17 cellular contexts compared by ENCODE assay signal in the genomic region with DNA sequence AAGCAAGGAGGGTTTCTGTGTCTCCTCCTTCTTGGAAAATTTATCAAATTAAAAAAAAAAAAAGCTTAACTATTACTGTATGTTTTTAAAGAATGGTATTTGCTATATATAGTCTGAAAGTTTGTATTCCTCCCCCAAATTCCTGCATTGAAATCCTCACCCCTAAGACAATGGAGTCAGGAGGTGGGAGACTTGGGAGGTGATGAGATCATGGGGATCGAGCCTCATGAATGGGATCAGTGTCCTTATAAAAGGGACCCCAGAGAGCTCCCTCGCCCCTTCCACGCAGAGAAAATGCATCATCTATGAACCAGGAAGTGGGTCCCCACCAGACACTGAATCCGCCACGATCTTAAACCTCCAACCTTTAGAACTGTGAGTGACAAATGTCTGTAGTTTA. TPM values are rescaled to one million over a fixed set of nuclear protein-coding genes. Genes with fewer than 3 reads are reported as not detected.
DNase-seq lines count a peak whose midpoint lies in the region; ATAC-seq, FAIRE-seq and TF ChIP-seq lines count a peak whose summit lies in the region.
"Had no signal": no experiment of that assay in that cellular context is flagged by ENCODE, and none has a peak within 500 bp of the region (broad histone marks: within the 10 kb centered on the region; RNA-seq: fewer than 3 reads in every experiment).

No MANE protein-coding gene starts in this region.

- H3K4me2 ChIP-seq in K562 (ENCODE audit: insufficient read depth, low read length), result no peak overlapping the region

- TF ChIP-seq CTCF in K562 (IDR thresholded peaks at IDR 0.05 in 2 of 3, conservative IDR thresholded peaks at IDR 0.05 in 1 of 3; ENCODE audit: insufficient read depth in 2 of 3, low read depth in 1 of 3, low read length in 3 of 3) (no peak), foreskin fibroblast (IDR thresholded peaks at IDR 0.05; ENCODE audit: low read depth, low read length) (no peak)
- no peak for TF ChIP-seq CTCF in CD4-positive, alpha-beta T cell (IDR thresholded peaks at IDR 0.05)

- peaks cover 26% of the 10 kb centered on the region for H3K4me1 Mint-ChIP-seq in stimulated activated memory B cell treated with anti-CD40 and anti-IgM and Interleukin-4, amounts not matched to agents 10 μg/mL and 1 μg/mL and 100 μg/mL, for 72 hours
- H3K4me1 Mint-ChIP-seq in T-helper 2 cell treated with Interferon-gamma antibody and Interleukin-4, amounts not matched to agents 5 μg/mL and 100 μg/mL, for 36 hours (ENCODE audit: low read depth), result no peaks in the 10 kb centered on the region
- no peaks in the 10 kb centered on the region for H3K4me1 Mint-ChIP-seq in CD4-positive, alpha-beta T cell (ENCODE audit: low read depth)

- H4K20me1 ChIP-seq in K562 (replicated peaks; ENCODE audit: control insufficient read depth, insufficient read depth, low read length), result no peaks in the 10 kb centered on the region

- H3K4me1 ChIP-seq in ES-I3 (ENCODE audit: insufficient read depth, low read length) (peaks cover 11% of the 10 kb centered on the region), K562 (replicated peaks in 1 of 2; ENCODE audit: control insufficient read depth in 2 of 2, insufficient read depth in 2 of 2, low read length in 2 of 2) (no peaks in the 10 kb centered on the region; a peak in 3 of 5 replicates), iPS-20b (ENCODE audit: insufficient read depth, low read length) (peaks cover 6% of the 10 kb centered on the region; the same call in 1 of the 2 replicates)
- H3K4me1 ChIP-seq: BE2C had no signal

- no peak for ATAC-seq in K562
- ATAC-seq in stimulated activated memory B cell treated with anti-CD40 and anti-IgM and Interleukin-4, amounts not matched to agents 10 μg/mL and 1 μg/mL and 100 μg/mL, for 72 hours, result no peak
- no peak for ATAC-seq in CD4-positive, alpha-beta T cell (ENCODE audit: poor library complexity)
- ATAC-seq: Right ventricle myocardium inferior had no signal

- WGBS in K562 (ENCODE audit: insufficient coverage, low coverage, missing lambda C conversion rate), result 61% methylated on average over 3 of the region's 5 CpGs

- no peak for TF ChIP-seq RAD21 in K562 (CRISPR knock-in tag; conservative IDR thresholded peaks at IDR 0.05 in 1 of 2, IDR thresholded peaks at IDR 0.05 in 1 of 2)

- H3K36me3 ChIP-seq in ES-I3 (ENCODE audit: insufficient read depth, low read length) (0 out of 2 replicates have a peak, but pooled peaks cover 5% of the 10 kb centered on the region), K562 (ENCODE audit: control insufficient read depth, insufficient read depth, low read length) (no peaks in the 10 kb centered on the region), iPS-20b (ENCODE audit: insufficient read depth, low read depth, low read length) (peaks cover 9% of the 10 kb centered on the region; the same call in 1 of the 2 replicates)
- H3K36me3 ChIP-seq: BE2C had no signal

- H3K9me3 ChIP-seq in ES-I3 (ENCODE audit: control insufficient read depth, insufficient read depth, low read length) (no peaks in the 10 kb centered on the region; the same call in 1 of the 2 replicates), K562 (replicated peaks; ENCODE audit: control insufficient read depth, insufficient read depth, low read depth, low read length) (no peaks in the 10 kb centered on the region), iPS-20b (ENCODE audit: insufficient read depth, low read depth, low read length) (peaks cover 4% of the 10 kb centered on the region; the same call in 1 of the 2 replicates)
- H3K9me3 ChIP-seq in CD4-positive, alpha-beta T cell (ENCODE audit: control insufficient read depth, low read length), result no peaks in the 10 kb centered on the region
- H3K9me3 ChIP-seq: BE2C had no signal

- H3K9ac ChIP-seq in ES-I3 (ENCODE audit: low read depth, low read length), result peak overlapping the region; percentile 3; the same call in 1 of the 2 replicates
- 0 out of 4 replicates have a peak overlapping the region, but pooled peaks of 1 of the 2 experiments have one; percentile 30 for H3K9ac ChIP-seq in K562 (ENCODE audit: insufficient read depth in 1 of 2, low read depth in 2 of 2, low read length in 2 of 2)
- peak overlapping the region; percentile 52; the same call in 1 of the 2 replicates for H3K9ac ChIP-seq in iPS-20b (ENCODE audit: low read depth, low read length)
- H3K9ac ChIP-seq: GM23248 had no signal

- DNase-seq in K562 (ENCODE audit: extremely low read depth in 1 of 4, low spot score in 3 of 4) (no peak), foreskin fibroblast (no peak)
- DNase-seq in T-helper 2 cell treated with Interferon-gamma antibody and Interleukin-4, amounts not matched to agents 5 μg/mL and 100 μg/mL, for 36 hours (ENCODE audit: low spot score), result no peak
- DNase-seq in CD4-positive, alpha-beta T cell, result no peak
- DNase-seq: BE2C, EL, Karpas-422, MM.1S, NCI-H1105 treated with DMSO at 0.1 percent for 48 hours, NCI-H187 treated with DMSO at 0.1 percent for 48 hours, NCI-H446, NCI-H748 treated with DMSO at 0.1 percent for 48 hours had no signal

- no peak overlapping the region for H3K4me3 ChIP-seq in K562
- H3K4me3 ChIP-seq in iPS-20b (ENCODE audit: low read length), result no peak overlapping the region
- no peak overlapping the region for H3K4me3 ChIP-seq in foreskin fibroblast (ENCODE audit: low read depth in 1 of 2, low read length in 2 of 2)
- H3K4me3 ChIP-seq: GM23248 had no signal

- H3K9me1 ChIP-seq in K562 (ENCODE audit: control insufficient read depth, insufficient read depth, low read length), result no peaks in the 10 kb centered on the region

- H2AFZ ChIP-seq in K562 (ENCODE audit: low read depth, low read length), result 0 out of 2 replicates have a peak overlapping the region, but pooled peaks have one; percentile 32
- H2AFZ ChIP-seq: GM23248 had no signal

- in situ Hi-C loops in K562 (cut with MboI), result loop anchor here (10.0 kb wide), 1 partner anchor 506 kb away; no protein-coding TSS in a partner anchor

- peak overlapping the region; percentile 34 for H3K27ac Mint-ChIP-seq in stimulated activated memory B cell treated with anti-CD40 and anti-IgM and Interleukin-4, amounts not matched to agents 10 μg/mL and 1 μg/mL and 100 μg/mL, for 72 hours
- H3K27ac Mint-ChIP-seq in T-helper 2 cell treated with Interferon-gamma antibody and Interleukin-4, amounts not matched to agents 5 μg/mL and 100 μg/mL, for 36 hours, result no peak overlapping the region
- no peak overlapping the region for H3K27ac Mint-ChIP-seq in CD4-positive, alpha-beta T cell

- H3K27me3 ChIP-seq in K562 (ENCODE audit: control insufficient read depth in 2 of 2, insufficient read depth in 2 of 2, low read length in 2 of 2) (no peaks in the 10 kb centered on the region), iPS-20b (ENCODE audit: insufficient read depth, low read length) (no peaks in the 10 kb centered on the region)
- H3K27me3 ChIP-seq in CD4-positive, alpha-beta T cell (ENCODE audit: control insufficient read depth, insufficient read depth, low read length), result no peaks in the 10 kb centered on the region
- H3K27me3 ChIP-seq: BE2C had no signal

- POLR2A ChIA-PET in K562 (lab: Yijun Ruan, JAX), result no interaction called here
- POLR2A ChIA-PET in CD4-positive, alpha-beta T cell (lab: Charles Lee), result no interaction called here

- no peak for FAIRE-seq in K562 (lab: Jason Lieb, UNC)

- no peaks in the 10 kb centered on the region for H3K27me3 Mint-ChIP-seq in stimulated activated memory B cell treated with anti-CD40 and anti-IgM and Interleukin-4, amounts not matched to agents 10 μg/mL and 1 μg/mL and 100 μg/mL, for 72 hours
- no peaks in the 10 kb centered on the region for H3K27me3 Mint-ChIP-seq in T-helper 2 cell treated with Interferon-gamma antibody and Interleukin-4, amounts not matched to agents 5 μg/mL and 100 μg/mL, for 36 hours (ENCODE audit: low read depth)
- H3K27me3 Mint-ChIP-seq in CD4-positive, alpha-beta T cell, result no peaks in the 10 kb centered on the region

- intact Hi-C loops in K562 (cut with micrococcal nuclease), result no loop called here
- intact Hi-C loops in CD4-positive, alpha-beta T cell (cut with DNase I, micrococcal nuclease), result no loop called here

- no peak for TF ChIP-seq POLR2A in K562 (conservative IDR thresholded peaks at IDR 0.05)

- peaks cover 46% of the 10 kb centered on the region for H3K36me3 Mint-ChIP-seq in stimulated activated memory B cell treated with anti-CD40 and anti-IgM and Interleukin-4, amounts not matched to agents 10 μg/mL and 1 μg/mL and 100 μg/mL, for 72 hours
- peaks cover 10% of the 10 kb centered on the region for H3K36me3 Mint-ChIP-seq in T-helper 2 cell treated with Interferon-gamma antibody and Interleukin-4, amounts not matched to agents 5 μg/mL and 100 μg/mL, for 36 hours (ENCODE audit: low read depth)
- H3K36me3 Mint-ChIP-seq in CD4-positive, alpha-beta T cell (ENCODE audit: low read depth), result peaks cover 30% of the 10 kb centered on the region

- no peak for TF ChIP-seq EP300 in K562 (IDR thresholded peaks at IDR 0.05; ENCODE audit: low read length)

- CTCF ChIA-PET in K562 (lab: Yijun Ruan, JAX; ENCODE audit: low intra/inter-chr PET ratio), result no interaction called here
- CTCF ChIA-PET in CD4-positive, alpha-beta T cell (lab: Charles Lee), result no interaction called here

- BruUV-seq in K562 (replicated peaks; lab: Mats Ljungman, UMichigan), result no TSS peak

- H3K9me3 Mint-ChIP-seq in stimulated activated memory B cell treated with anti-CD40 and anti-IgM and Interleukin-4, amounts not matched to agents 10 μg/mL and 1 μg/mL and 100 μg/mL, for 72 hours, result peaks cover 2% of the 10 kb centered on the region
- H3K9me3 Mint-ChIP-seq in T-helper 2 cell treated with Interferon-gamma antibody and Interleukin-4, amounts not matched to agents 5 μg/mL and 100 μg/mL, for 36 hours, result peaks cover 19% of the 10 kb centered on the region
- no peaks in the 10 kb centered on the region for H3K9me3 Mint-ChIP-seq in CD4-positive, alpha-beta T cell

- no peak overlapping the region for H3K27ac ChIP-seq in K562 (ENCODE audit: extremely low read depth, low read depth, low read length)
- H3K27ac ChIP-seq in iPS-20b (ENCODE audit: low read length), result no peak overlapping the region
- no peak overlapping the region for H3K27ac ChIP-seq in CD4-positive, alpha-beta T cell (ENCODE audit: low read depth, low read length)
- H3K27ac ChIP-seq: GM23248 had no signal

- H3K4me3 Mint-ChIP-seq in stimulated activated memory B cell treated with anti-CD40 and anti-IgM and Interleukin-4, amounts not matched to agents 10 μg/mL and 1 μg/mL and 100 μg/mL, for 72 hours, result no peak overlapping the region
- H3K4me3 Mint-ChIP-seq in T-helper 2 cell treated with Interferon-gamma antibody and Interleukin-4, amounts not matched to agents 5 μg/mL and 100 μg/mL, for 36 hours, result no peak overlapping the region
- no peak overlapping the region for H3K4me3 Mint-ChIP-seq in CD4-positive, alpha-beta T cell

- H3K79me2 ChIP-seq in K562 (ENCODE audit: control insufficient read depth, insufficient read depth, low read length), result peaks cover 6% of the 10 kb centered on the region

RNA-seq across cellular contexts. Expression of gene DHRSX, which starts 50.1 kb away (rescaled TPM):
- 22.8 and 25.9 TPM in 2 replicates for total RNA-seq in K562 (2011; cell fraction: chromatin; rRNA removed; ENCODE audit: low replicate concordance)
- total RNA-seq in K562 (2011; cell fraction: nucleolus; rRNA removed), result 18.4 and 20.2 TPM in 2 replicates
- total RNA-seq in K562 (2011; cell fraction: nucleoplasm; rRNA removed), result 19.2 and 21.9 TPM in 2 replicates
- 6.5 and 6.9 TPM in 2 replicates for total RNA-seq in K562 (2014; rRNA removed)
- 3.4 and 3.6 TPM in 2 replicates for total RNA-seq in K562 (2014; rRNA removed; fragmentation: Illumina TruSeq; extraction: Trizol)
- 3.6 and 4.5 TPM in 2 replicates for total RNA-seq in K562 (2015; rRNA removed; fragmentation: Illumina TruSeq; extraction: Trizol)
- 10.5 and 11.0 TPM in 2 replicates for total RNA-seq in K562 (2021)
- 6.5 and 8.6 TPM in 2 replicates for polyA plus RNA-seq in K562 (2011; rRNA removed)
- polyA plus RNA-seq in K562 (2011; cell fraction: cytosol; rRNA removed), result 10.6 and 13.3 TPM in 2 replicates
- polyA plus RNA-seq in K562 (2011; cell fraction: nucleus; rRNA removed), result 8.7 and 13.2 TPM in 2 replicates
- polyA plus RNA-seq in K562 (2012), result 8.1 and 9.8 TPM in 2 replicates
- polyA plus RNA-seq in K562 (2014; fragmentation: Illumina TruSeq; extraction: Trizol), result 7.2 and 8.7 TPM in 2 replicates
- 1 to 10 TPM in 1 of 2 experiments, under 1 TPM in 1; 0.59 to 1.0 TPM for polyA plus RNA-seq in K562 (2014; fragmentation: Nextera tagmentation; extraction: Ambion mirVana)
- 6.2 and 7.8 TPM in 2 replicates for polyA plus RNA-seq in K562 (2014; rRNA removed)
- polyA minus RNA-seq in K562 (2011; rRNA and poly(A)+ RNA removed), result 9.8 and 11.9 TPM in 2 replicates
- 2.5 and 5.4 TPM in 2 replicates for polyA minus RNA-seq in K562 (2011; cell fraction: cytosol; rRNA and poly(A)+ RNA removed)
- polyA minus RNA-seq in K562 (2011; cell fraction: nucleus; rRNA and poly(A)+ RNA removed), result 5.0 and 9.9 TPM in 2 replicates
- 10 to 100 TPM; 12.1 to 13.9 TPM for total RNA-seq in CD4-positive, alpha-beta T cell

RNA-seq across cellular contexts. Expression of gene ZBED1, which starts 50.1 kb away (rescaled TPM):
- 18.5 and 26.9 TPM in 2 replicates for total RNA-seq in K562 (2011; cell fraction: chromatin; rRNA removed; ENCODE audit: low replicate concordance)
- total RNA-seq in K562 (2011; cell fraction: nucleolus; rRNA removed), result 18.0 and 21.3 TPM in 2 replicates
- total RNA-seq in K562 (2011; cell fraction: nucleoplasm; rRNA removed), result 12.4 and 13.6 TPM in 2 replicates
- total RNA-seq in K562 (2014; rRNA removed), result 17.7 and 19.8 TPM in 2 replicates
- 10.8 and 13.9 TPM in 2 replicates for total RNA-seq in K562 (2014; rRNA removed; fragmentation: Illumina TruSeq; extraction: Trizol)
- 15.2 TPM in 2 replicates for total RNA-seq in K562 (2015; rRNA removed; fragmentation: Illumina TruSeq; extraction: Trizol)
- total RNA-seq in K562 (2021), result 26.9 and 27.6 TPM in 2 replicates
- 7.8 and 8.1 TPM in 2 replicates for polyA plus RNA-seq in K562 (2011; rRNA removed)
- polyA plus RNA-seq in K562 (2011; cell fraction: cytosol; rRNA removed), result 7.9 and 17.2 TPM in 2 replicates
- 3.3 and 5.1 TPM in 2 replicates for polyA plus RNA-seq in K562 (2011; cell fraction: nucleus; rRNA removed)
- polyA plus RNA-seq in K562 (2012), result 13.5 and 20.7 TPM in 2 replicates
- 16.3 and 17.7 TPM in 2 replicates for polyA plus RNA-seq in K562 (2014; fragmentation: Illumina TruSeq; extraction: Trizol)
- 1 to 10 TPM in 1 of 2 experiments, under 1 TPM in 1; 0.61 to 2.6 TPM for polyA plus RNA-seq in K562 (2014; fragmentation: Nextera tagmentation; extraction: Ambion mirVana)
- polyA plus RNA-seq in K562 (2014; rRNA removed), result 13.7 and 16.5 TPM in 2 replicates
- 6.7 and 10.2 TPM in 2 replicates for polyA minus RNA-seq in K562 (2011; rRNA and poly(A)+ RNA removed)
- polyA minus RNA-seq in K562 (2011; cell fraction: cytosol; rRNA and poly(A)+ RNA removed), result 19.8 and 20.0 TPM in 2 replicates
- polyA minus RNA-seq in K562 (2011; cell fraction: nucleus; rRNA and poly(A)+ RNA removed), result 3.4 and 5.1 TPM in 2 replicates
- 10 to 100 TPM; 15.8 to 16.1 TPM for total RNA-seq in CD4-positive, alpha-beta T cell
